8 cellular contexts compared by ENCODE assay signal in genomic region chr11:59560290-59560701, GRCh38.
DNase-seq lines count a peak whose midpoint lies in the region; ATAC-seq and TF ChIP-seq lines count a peak whose summit lies in the region.

No MANE protein-coding gene starts in this region.

- H3K4me3 Mint-ChIP-seq in central memory CD8-positive, alpha-beta T cell, result peak overlapping the region; percentile 77

- DNase-seq in GM12865 (ENCODE audit: low read depth) (peak; percentile 92), NCI-H2107 treated with DMSO at 0.1 percent for 48 hours (lab: John Stamatoyannopoulos, UW; ENCODE audit: unreplicated experiment) (peak; percentile 17), kidney glomerular epithelial cell (lab: John Stamatoyannopoulos, UW) (peak; percentile 85)
- peak; percentile 64 to 80 for DNase-seq in central memory CD8-positive, alpha-beta T cell (ENCODE audit: low spot score in 2 of 2)
- peak; percentile 47 to 76 (median 62) for DNase-seq in stimulated activated CD4-positive, alpha-beta T cell treated with anti-CD3 and anti-CD28 coated beads, Interleukin-1b, Interleukin-23, amount 100 ng/mL, for 24 hours (ENCODE audit: low read depth in 4 of 4, low spot score in 1 of 4)

- peak overlapping the region; percentile 87 for H3K4me3 ChIP-seq in GM12865 (ENCODE audit: low read depth, low read length)
- peak overlapping the region; percentile 85 for H3K4me3 ChIP-seq in WI38 (ENCODE audit: low read depth, low read length)

- no peak for TF ChIP-seq CTCF in GM12865 (IDR thresholded peaks at IDR 0.05; ENCODE audit: insufficient read depth, low read depth, low read length, missing control alignments)
- no peak for TF ChIP-seq CTCF in WI38 (IDR thresholded peaks at IDR 0.05; ENCODE audit: low read depth, low read length)

- peaks cover 39% of the 10 kb centered on the region for H3K4me1 Mint-ChIP-seq in central memory CD8-positive, alpha-beta T cell

- no peaks in the 10 kb centered on the region for H3K9me3 Mint-ChIP-seq in central memory CD8-positive, alpha-beta T cell

- ATAC-seq in HG02938 (IDR thresholded peaks at IDR 0.05; ENCODE audit: unreplicated experiment) (peak; percentile 34), HG03378 (IDR thresholded peaks at IDR 0.05; ENCODE audit: unreplicated experiment) (no peak)
- ATAC-seq in central memory CD8-positive, alpha-beta T cell (replicated peaks; ENCODE audit: extremely low read depth, poor library complexity, severe bottlenecking), result peak; percentile 68

- H3K36me3 Mint-ChIP-seq in central memory CD8-positive, alpha-beta T cell (ENCODE audit: insufficient read depth), result peaks cover 56% of the 10 kb centered on the region

- H3K27ac Mint-ChIP-seq in central memory CD8-positive, alpha-beta T cell (ENCODE audit: low read depth), result peak overlapping the region; percentile 99

- no peaks in the 10 kb centered on the region for H3K27me3 Mint-ChIP-seq in central memory CD8-positive, alpha-beta T cell

Comparison
In these comparisons a context has a peak if more than half of its experiments do, and no peak if none do; other contexts are left out.
1. DNase-seq: peak in every context shown above with its lines; median percentile 92 in GM12865; 85 in kidney glomerular epithelial cell; 72 in central memory CD8-positive, alpha-beta T cell; 62 in stimulated activated CD4-positive, alpha-beta T cell treated with anti-CD3 and anti-CD28 coated beads, Interleukin-1b, Interleukin-23, amount 100 ng/mL, for 24 hours; 17 in NCI-H2107 treated with DMSO at 0.1 percent for 48 hours.